In genomic region chr19:30273184-30273583, GRCh38 we compare ENCODE assay signal across 27 cellular contexts.
DNase-seq lines count a peak whose midpoint lies in the region; TF ChIP-seq lines count a peak whose summit lies in the region.
"Had no signal": no experiment of that assay in that cellular context is flagged by ENCODE, and none has a peak within 500 bp of the region (broad histone marks: within the 10 kb centered on the region; RNA-seq: fewer than 3 reads in every experiment).

No MANE protein-coding gene starts in this region.

- CTCF ChIA-PET in HEK293 (lab: Yijun Ruan, JAX): interaction anchor here (0.6 to 0.8 kb wide), 3 partner anchors 12 to 356 kb away, joined by 3 to 5 read pairs (median 3); no protein-coding TSS in a partner anchor

- POLR2A ChIA-PET in HEK293 (lab: Yijun Ruan, JAX): no interaction called here

- H3K4me1 ChIP-seq in HEK293 (ENCODE audit: control insufficient read depth, insufficient read depth, low read length): peaks cover 12% of the 10 kb centered on the region; the same call in 1 of the 2 replicates
- H3K4me1 ChIP-seq: A549, BE2C, BLaER1, Caco-2 had no signal

- no peak overlapping the region for H3K27ac ChIP-seq in HEK293 (ENCODE audit: extremely low read depth, low read depth, low read length)
- H3K27ac ChIP-seq: 22Rv1; A549; BLaER1; BLaER1 treated with 17β-estradiol and CSF1 and Interleukin-3, amounts not matched to agents 10 nM and 100 nM; C4-2B had no signal

- no peak overlapping the region for H3K4me3 ChIP-seq in HEK293 (ENCODE audit: low read depth, low read length)
- H3K4me3 ChIP-seq: A549; BLaER1; BLaER1 treated with 17β-estradiol and CSF1 and Interleukin-3, amounts not matched to agents 10 nM and 100 nM had no signal

- no peak for DNase-seq in NCI-H526 (lab: John Stamatoyannopoulos, UW)
- DNase-seq: 8988T; ACHN; AML-193; BE2C; C1 segment of cervical spinal cord; Caco-2; Calu3; CD4-positive, alpha-beta memory T cell; CD4-positive, alpha-beta T cell; CD4-positive, CD25-positive, alpha-beta regulatory T cell; CD8-positive, alpha-beta memory T cell; CD8-positive, alpha-beta T cell; COR-L47; DMS 273 treated with DMSO at 0.1 percent for 48 hours; DMS153; DMS53; DMS79; DMS79 treated with DMSO at 0.1 percent for 48 hours; DND-41; EL had no signal

- no peak for TF ChIP-seq CTCF in HEK293 (tag by site-specific recombination; IDR thresholded peaks at IDR 0.05)

- H3K36me3 ChIP-seq in HEK293 (ENCODE audit: control insufficient read depth in 2 of 2, insufficient read depth in 1 of 2, low read length in 2 of 2): no peaks in the 10 kb centered on the region
- H3K36me3 ChIP-seq: BLaER1; BLaER1 treated with 17β-estradiol and CSF1 and Interleukin-3, amounts not matched to agents 10 nM and 100 nM had no signal

- peaks cover 10% of the 10 kb centered on the region for H3K9me3 ChIP-seq in HEK293 (ENCODE audit: control insufficient read depth, insufficient read depth, low read depth, low read length)
- H3K9me3 ChIP-seq: Caco-2 had no signal

TF ChIP-seq in HEK293, 187 proteins besides CTCF, POLR2A, EP300 and RAD21:
- TF ChIP-seq SETDB1 (IDR thresholded peaks at IDR 0.05; ENCODE audit: insufficient read length, low read length): peak; percentile 65
- peak; percentile 93; the same call in 1 of the 2 replicates for TF ChIP-seq TRIM28 (IDR thresholded peaks at IDR 0.05; ENCODE audit: borderline replicate concordance, low read length)
- no peak for TF ChIP-seq REPIN1 (tag by site-specific recombination; IDR thresholded peaks at IDR 0.05; ENCODE audit: low read depth)
- TF ChIP-seq ZBTB11 (tag by site-specific recombination; conservative IDR thresholded peaks at IDR 0.05; ENCODE audit: low read depth): no peak
- TF ChIP-seq SP3 (tag by site-specific recombination; IDR thresholded peaks at IDR 0.05): no peak
- no peak for TF ChIP-seq SP2 (tag by site-specific recombination; IDR thresholded peaks at IDR 0.05)
